ENCODE assay signal across 18 cellular contexts in genomic region chr1:13513063-13513884, GRCh38. TPM values are rescaled to one million over a fixed set of nuclear protein-coding genes. Genes with fewer than 3 reads are reported as not detected.
A peak's percentile ranks its signal among the peaks of the same experiment; 100 is the strongest.
DNase-seq lines count a peak whose midpoint lies in the region; ATAC-seq and TF ChIP-seq lines count a peak whose summit lies in the region.
"Had no signal": no experiment of that assay in that cellular context is flagged by ENCODE, and none has a peak within 500 bp of the region (broad histone marks: within the 10 kb centered on the region; RNA-seq: fewer than 3 reads in every experiment).

No MANE protein-coding gene starts in this region.

- peak overlapping the region; percentile 53 for H3K4me3 ChIP-seq in H7 (ENCODE audit: insufficient read depth, low read depth, low read length)
- no peak overlapping the region for H3K4me3 ChIP-seq in MM.1S (ENCODE audit: low read length)
- H3K4me3 ChIP-seq in iPS DF 6.9 (ENCODE audit: low read length), result peak overlapping the region; percentile 45; the same call in 1 of the 2 replicates
- H3K4me3 ChIP-seq in psoas muscle, result peak overlapping the region; percentile 72
- H3K4me3 ChIP-seq: lung had no signal

- ATAC-seq in psoas muscle, result peak; percentile 22 to 49 (median 26)
- no peak for ATAC-seq in HG03139 (IDR thresholded peaks at IDR 0.05; ENCODE audit: unreplicated experiment)
- ATAC-seq in HG03354 (IDR thresholded peaks at IDR 0.05; ENCODE audit: poor library complexity, severe bottlenecking, unreplicated experiment), result no peak
- ATAC-seq in left colon, result no peak
- ATAC-seq: natural killer cell had no signal

- WGBS in iPS DF 6.9 (ENCODE audit: insufficient coverage, insufficient read length), result no CpG with 5 or more reads among the region's 96 CpGs
- 0 to 1% (median 1%) methylated on average over 68 to 95 of the region's 96 CpGs for WGBS in psoas muscle, 3 donors

- H3K27me3 ChIP-seq in H7 (ENCODE audit: control insufficient read depth, insufficient read depth, low read length) (peaks cover 78% of the 10 kb centered on the region), MM.1S (replicated peaks; ENCODE audit: insufficient read depth, low read length) (peaks cover 12% of the 10 kb centered on the region), iPS DF 6.9 (ENCODE audit: control insufficient read depth, insufficient read depth, low read length) (peaks cover 35% of the 10 kb centered on the region), psoas muscle (ENCODE audit: insufficient read depth in 3 of 3, low read length in 2 of 3) (no peaks in the 10 kb centered on the region)

- H3K36me3 ChIP-seq in H7 (replicated peaks; ENCODE audit: control insufficient read depth, insufficient read depth, low read length) (no peaks in the 10 kb centered on the region), MM.1S (replicated peaks; ENCODE audit: insufficient read depth, low read length) (no peaks in the 10 kb centered on the region), iPS DF 6.9 (ENCODE audit: control insufficient read depth, insufficient read depth, low read length) (no peaks in the 10 kb centered on the region), psoas muscle (ENCODE audit: insufficient read depth in 1 of 2, low read depth in 1 of 2) (no peaks in the 10 kb centered on the region)

- H2AFZ ChIP-seq in MM.1S (ENCODE audit: low read length), result no peak overlapping the region

- H3K79me2 ChIP-seq in MM.1S (ENCODE audit: low read length), result no peaks in the 10 kb centered on the region

- no peak overlapping the region for H3K27ac ChIP-seq in MM.1S (ENCODE audit: low read length)
- no peak overlapping the region for H3K27ac ChIP-seq in iPS DF 6.9 (ENCODE audit: low read length)
- H3K27ac ChIP-seq in psoas muscle, result peak overlapping the region; percentile 88

- no peaks in the 10 kb centered on the region for H3K9me2 ChIP-seq in MM.1S (replicated peaks; ENCODE audit: insufficient read depth, low read length)

- no peaks in the 10 kb centered on the region for H4K20me1 ChIP-seq in MM.1S (ENCODE audit: insufficient read depth, low read length)

- no peak for TF ChIP-seq CTCF in MM.1S (IDR thresholded peaks at IDR 0.05; ENCODE audit: low read length)
- TF ChIP-seq CTCF in psoas muscle (IDR thresholded peaks at IDR 0.05), result no peak

- H3K9me3 ChIP-seq in MM.1S (replicated peaks; ENCODE audit: insufficient read depth, low read length) (no peaks in the 10 kb centered on the region), iPS DF 6.9 (ENCODE audit: control insufficient read depth, insufficient read depth, low read length) (no peaks in the 10 kb centered on the region), psoas muscle (no peaks in the 10 kb centered on the region)

- H3K4me1 ChIP-seq in MM.1S (ENCODE audit: low read length), result no peaks in the 10 kb centered on the region
- H3K4me1 ChIP-seq in iPS DF 6.9 (ENCODE audit: control insufficient read depth, insufficient read depth, low read length), result peaks cover 2% of the 10 kb centered on the region; the same call in 1 of the 2 replicates
- H3K4me1 ChIP-seq in psoas muscle, result peaks cover 11% of the 10 kb centered on the region

- DNase-seq in H7 (peak; percentile 77), MM.1S (no peak), iPS DF 6.9 (ENCODE audit: low read depth, low spot score) (no peak), psoas muscle (peak in 1 of 2 donors; percentile 61), cerebellum (ENCODE audit: low spot score) (no peak), left colon (no peak)
- DNase-seq: activated gamma-delta T cell, anterior cingulate cortex, cortex of kidney, DMS79, natural killer cell, NCI-H2081 had no signal

- intact Hi-C loops in psoas muscle (cut with DNase I) (no loop called here), left colon (cut with DNase I, micrococcal nuclease) (no loop called here)

- no peaks in the 10 kb centered on the region for H3F3A ChIP-seq in MM.1S (ENCODE audit: insufficient read depth, low read length)

- H3K9ac ChIP-seq in MM.1S (ENCODE audit: low read length), result no peak overlapping the region

- peak overlapping the region; percentile 29; the same call in 1 of the 2 replicates for H3K4me2 ChIP-seq in MM.1S (ENCODE audit: low read depth, low read length)

RNA-seq across cellular contexts. Expression of gene LRRC38, which starts 0.5 kb away (rescaled TPM):
- 0.28 TPM in 1 of 2 replicates, not detected in the other for total RNA-seq in H7 (2014; rRNA removed; shearing (Covaris generic))
- total RNA-seq in psoas muscle (10 to 100 TPM in 1 of 4 donors, 1 to 10 TPM in 3; 7.0 to 26.8 (median 9.5) TPM), cerebellum (2.4 TPM), left colon (not detected)
- 1 to 10 TPM; 2.9 to 6.5 (median 5.1) TPM for polyA plus RNA-seq in psoas muscle
- total RNA-seq: epithelial cell of proximal tubule, lung, natural killer cell, renal cortical epithelial cell had no signal
- polyA plus RNA-seq: BJ had no signal

Comparison
In these comparisons a context has a peak if more than half of its experiments do, and no peak if none do; other contexts are left out.
1. ATAC-seq: peak in psoas muscle (4 of 4); none in HG03139 (single experiment), HG03354 (single experiment) and left colon (single experiment).